Comparison of ENCODE assay signal across 17 cellular contexts in genomic region chr6:108677357-108677756, GRCh38.
DNase-seq lines count a peak whose midpoint lies in the region; ATAC-seq and TF ChIP-seq lines count a peak whose summit lies in the region.
"Had no signal": no experiment of that assay in that cellular context is flagged by ENCODE, and none has a peak within 500 bp of the region (broad histone marks: within the 10 kb centered on the region; RNA-seq: fewer than 3 reads in every experiment).

No MANE protein-coding gene starts in this region.

- H3K9me2 ChIP-seq in PC-3 (replicated peaks; ENCODE audit: low read length): no peaks in the 10 kb centered on the region

- no peak overlapping the region for H3K27ac ChIP-seq in A673 (ENCODE audit: low read depth, low read length, poor library complexity, severe bottlenecking)
- H3K27ac ChIP-seq in VCaP: peak overlapping the region; percentile 99
- no peak overlapping the region for H3K27ac ChIP-seq in PC-3 (ENCODE audit: low read length)
- H3K27ac ChIP-seq: HL-60 had no signal

- H3K4me1 ChIP-seq in A673 (ENCODE audit: insufficient read depth, low read length, poor library complexity, severe bottlenecking): peaks cover 31% of the 10 kb centered on the region
- peaks cover 46% of the 10 kb centered on the region for H3K4me1 ChIP-seq in PC-3 (ENCODE audit: insufficient read depth, low read length)

- H3K27me3 ChIP-seq in A673 (replicated peaks; ENCODE audit: insufficient read depth, low read depth, low read length, poor library complexity) (no peaks in the 10 kb centered on the region), PC-3 (ENCODE audit: low read length) (no peaks in the 10 kb centered on the region)
- H3K27me3 ChIP-seq: spleen had no signal

- H3K27me3 Mint-ChIP-seq in mesothelial cell of epicardium (ENCODE audit: low read depth): no peaks in the 10 kb centered on the region
- H3K27me3 Mint-ChIP-seq in stimulated activated naive CD8-positive, alpha-beta T cell treated with anti-CD3 and anti-CD28 coated beads, Interleukin-15, amount 100 ng/mL, for 72 hours: no peaks in the 10 kb centered on the region
- H3K27me3 Mint-ChIP-seq: activated CD8-positive, alpha-beta memory T cell treated with anti-CD3 and anti-CD28 coated beads, Interleukin-2, amount 10 ng/mL, durations not matched to agents 7 days and 5 days had no signal

- H3K4me3 Mint-ChIP-seq in mesothelial cell of epicardium: no peak overlapping the region
- H3K4me3 Mint-ChIP-seq in stimulated activated naive CD8-positive, alpha-beta T cell treated with anti-CD3 and anti-CD28 coated beads, Interleukin-15, amount 100 ng/mL, for 72 hours: no peak overlapping the region
- H3K4me3 Mint-ChIP-seq: activated CD8-positive, alpha-beta memory T cell treated with anti-CD3 and anti-CD28 coated beads, Interleukin-2, amount 10 ng/mL, durations not matched to agents 7 days and 5 days; WTC11 had no signal

- peaks cover 67% of the 10 kb centered on the region for H3K79me2 ChIP-seq in PC-3 (ENCODE audit: low read length)

- no peaks in the 10 kb centered on the region for H4K20me1 ChIP-seq in PC-3 (ENCODE audit: low read length)

- peaks cover 15% of the 10 kb centered on the region for H3K36me3 Mint-ChIP-seq in mesothelial cell of epicardium
- H3K36me3 Mint-ChIP-seq: WTC11 had no signal

- DNase-seq in A673 (ENCODE audit: low spot score): peak; percentile 25
- DNase-seq in LNCaP clone FGC (ENCODE audit: low read depth): no peak
- DNase-seq in mesothelial cell of epicardium (ENCODE audit: low spot score in 2 of 2, unreplicated experiment in 2 of 2): no peak
- DNase-seq in PC-3: no peak
- DNase-seq in NCI-H146 treated with DMSO at 0.1 percent for 48 hours (lab: John Stamatoyannopoulos, UW; ENCODE audit: unreplicated experiment): no peak
- no peak for DNase-seq in stimulated activated naive CD8-positive, alpha-beta T cell treated with anti-CD3 and anti-CD28 coated beads, Interleukin-15, amount 100 ng/mL, for 72 hours
- DNase-seq: activated CD8-positive, alpha-beta memory T cell treated with anti-CD3 and anti-CD28 coated beads, Interleukin-2, amount 10 ng/mL, durations not matched to agents 7 days and 5 days; DMS79; effector CD8-positive, alpha-beta T cell; Karpas-422; mesendoderm; occipital lobe; spleen had no signal

- no peak overlapping the region for H3K9ac ChIP-seq in PC-3 (ENCODE audit: low read length)

- no peaks in the 10 kb centered on the region for H3K9me3 Mint-ChIP-seq in mesothelial cell of epicardium
- H3K9me3 Mint-ChIP-seq in stimulated activated naive CD8-positive, alpha-beta T cell treated with anti-CD3 and anti-CD28 coated beads, Interleukin-15, amount 100 ng/mL, for 72 hours: no peaks in the 10 kb centered on the region
- H3K9me3 Mint-ChIP-seq: WTC11 had no signal

- H3K9me3 ChIP-seq in A673 (ENCODE audit: low read depth, low read length, poor library complexity, severe bottlenecking) (no peaks in the 10 kb centered on the region), PC-3 (ENCODE audit: low read length) (no peaks in the 10 kb centered on the region)
- H3K9me3 ChIP-seq: spleen had no signal

- POLR2A ChIA-PET in A673 (lab: Charles Lee; ENCODE audit: low non-redundant PET): no interaction called here
- POLR2A ChIA-PET in PC-3 (lab: Charles Lee; ENCODE audit: unreplicated experiment): no interaction called here

- H3K4me3 ChIP-seq in A673 (ENCODE audit: low read depth, low read length, poor library complexity, severe bottlenecking) (no peak overlapping the region), LNCaP clone FGC (ENCODE audit: low read depth, low read length) (peak overlapping the region; percentile 30), PC-3 (ENCODE audit: low read length) (no peak overlapping the region)
- H3K4me3 ChIP-seq: spleen had no signal

- no TSS peak for BruUV-seq in A673 (replicated peaks; lab: Mats Ljungman, UMichigan)
- BruUV-seq in PC-3 (replicated peaks; lab: Mats Ljungman, UMichigan): no TSS peak

- H3K27ac Mint-ChIP-seq in mesothelial cell of epicardium: peak overlapping the region; percentile 45
- no peak overlapping the region for H3K27ac Mint-ChIP-seq in stimulated activated naive CD8-positive, alpha-beta T cell treated with anti-CD3 and anti-CD28 coated beads, Interleukin-15, amount 100 ng/mL, for 72 hours
- H3K27ac Mint-ChIP-seq: activated CD8-positive, alpha-beta memory T cell treated with anti-CD3 and anti-CD28 coated beads, Interleukin-2, amount 10 ng/mL, durations not matched to agents 7 days and 5 days; WTC11 had no signal

- no peaks in the 10 kb centered on the region for H3K36me3 ChIP-seq in A673 (ENCODE audit: insufficient read depth, low read length, poor library complexity, severe bottlenecking)
- no peaks in the 10 kb centered on the region; the same call in 1 of the 2 replicates for H3K36me3 ChIP-seq in PC-3 (ENCODE audit: low read depth, low read length)

- intact Hi-C loops in A673 (cut with micrococcal nuclease; ENCODE audit: unreplicated experiment): no loop called here
- intact Hi-C loops in PC-3 (cut with micrococcal nuclease): no loop called here

- H3K4me2 ChIP-seq in PC-3 (ENCODE audit: low read length): no peak overlapping the region

- no peak for ATAC-seq in PC-3
- no peak for ATAC-seq in stimulated activated naive CD8-positive, alpha-beta T cell treated with anti-CD3 and anti-CD28 coated beads, Interleukin-15, amount 100 ng/mL, for 72 hours
- ATAC-seq in GM19463 (IDR thresholded peaks at IDR 0.05; ENCODE audit: unreplicated experiment): no peak
- ATAC-seq: activated CD8-positive, alpha-beta memory T cell treated with anti-CD3 and anti-CD28 coated beads, Interleukin-2, amount 10 ng/mL, durations not matched to agents 7 days and 5 days; WTC11 had no signal

- TF ChIP-seq CTCF in A673 (conservative IDR thresholded peaks at IDR 0.05; ENCODE audit: low read depth, low read length) (no peak), LNCaP clone FGC (IDR thresholded peaks at IDR 0.05; ENCODE audit: control insufficient read depth, extremely low read depth, insufficient read depth) (no peak), VCaP (conservative IDR thresholded peaks at IDR 0.05) (no peak), mesothelial cell of epicardium (IDR thresholded peaks at IDR 0.05; ENCODE audit: unreplicated experiment) (no peak), PC-3 (conservative IDR thresholded peaks at IDR 0.05; ENCODE audit: low read depth, low read length) (no peak)

- H3K4me1 Mint-ChIP-seq in mesothelial cell of epicardium: peaks cover 49% of the 10 kb centered on the region
- peaks cover 39% of the 10 kb centered on the region for H3K4me1 Mint-ChIP-seq in stimulated activated naive CD8-positive, alpha-beta T cell treated with anti-CD3 and anti-CD28 coated beads, Interleukin-15, amount 100 ng/mL, for 72 hours

- H2AFZ ChIP-seq in PC-3 (ENCODE audit: low read length): no peak overlapping the region

- no peaks in the 10 kb centered on the region for H3F3A ChIP-seq in PC-3 (ENCODE audit: low read length, unreplicated experiment)

- CTCF ChIA-PET in A673 (lab: Charles Lee) (no interaction called here), PC-3 (lab: Charles Lee) (no interaction called here)
